In the genomic region with DNA sequence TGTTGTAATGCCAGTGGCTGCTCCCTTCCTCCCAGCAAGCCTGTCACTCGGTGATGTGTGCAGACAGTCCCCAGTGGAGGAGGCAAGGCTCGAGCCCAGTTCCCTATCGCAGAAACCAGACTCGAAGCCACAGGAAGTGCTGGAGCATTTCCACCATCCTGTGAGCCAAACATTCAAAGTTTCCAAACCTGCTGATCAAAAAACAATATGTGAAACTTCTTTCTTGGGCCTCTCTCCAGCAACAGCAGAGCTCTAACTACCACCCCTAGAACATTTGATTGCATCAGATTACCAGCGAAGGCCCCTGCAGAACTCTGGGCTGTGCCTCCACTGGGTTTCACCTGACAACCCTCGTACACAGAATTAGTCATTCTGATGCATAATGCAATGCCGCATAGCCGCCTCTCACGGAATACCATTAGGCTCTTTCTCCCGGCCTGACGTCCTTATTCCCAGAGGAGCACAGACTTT, we compare ENCODE assay signal across 9 cellular contexts.
DNase-seq lines count a peak whose midpoint lies in the region; ATAC-seq and TF ChIP-seq lines count a peak whose summit lies in the region.
"Had no signal": no experiment of that assay in that cellular context is flagged by ENCODE, and none has a peak within 500 bp of the region (broad histone marks: within the 10 kb centered on the region; RNA-seq: fewer than 3 reads in every experiment).

No MANE protein-coding gene starts in this region.

- peaks cover 45% of the 10 kb centered on the region for H3K4me1 ChIP-seq in CD8-positive, alpha-beta memory T cell (ENCODE audit: insufficient read depth, low read length)
- no peaks in the 10 kb centered on the region for H3K4me1 ChIP-seq in esophagus (ENCODE audit: control insufficient read depth in 2 of 2, insufficient read depth in 2 of 2, low read length in 1 of 2)

- DNase-seq in CD8-positive, alpha-beta memory T cell, result no peak
- DNase-seq in activated CD4-positive, alpha-beta T cell treated with anti-CD3 and anti-CD28 coated beads, Interleukin-2, amount 50 U/mL, for 4 hours, result peak; percentile 56 to 63
- DNase-seq in nephron progenitor cell (no peak), ureter (ENCODE audit: low spot score) (peak; percentile 65), NCI-H2171 (lab: John Stamatoyannopoulos, UW) (no peak), NCI-H1694 (lab: John Stamatoyannopoulos, UW) (no peak)

- POLR2A ChIA-PET in CD8-positive, alpha-beta memory T cell (lab: Charles Lee), result interaction anchor here (1.6 to 3.0 kb wide), 2 partner anchors 10 to 93 kb away, joined by 5 to 21 read pairs; a partner anchor contains a TSS

- peaks cover 48 to 83% (median 83%) of the 10 kb centered on the region in 3 donors for H3K4me1 Mint-ChIP-seq in CD8-positive, alpha-beta memory T cell
- H3K4me1 Mint-ChIP-seq in nephron progenitor cell, result peaks cover 29% of the 10 kb centered on the region

- H3K9me3 ChIP-seq in CD8-positive, alpha-beta memory T cell (ENCODE audit: low read length), result no peaks in the 10 kb centered on the region
- no peaks in the 10 kb centered on the region for H3K9me3 ChIP-seq in esophagus (ENCODE audit: control insufficient read depth in 2 of 2, insufficient read depth in 1 of 2, low read depth in 1 of 2, low read length in 1 of 2)

- no peaks in the 10 kb centered on the region for H3K27me3 ChIP-seq in CD8-positive, alpha-beta memory T cell (ENCODE audit: insufficient read depth, low read length, poor library complexity, severe bottlenecking)
- H3K27me3 ChIP-seq in esophagus (ENCODE audit: control insufficient read depth in 1 of 2, insufficient read depth in 2 of 2, low read length in 2 of 2), result no peaks in the 10 kb centered on the region

- peaks cover 0 to 4% (median 0%) of the 10 kb centered on the region in 3 donors for H3K36me3 Mint-ChIP-seq in CD8-positive, alpha-beta memory T cell
- no peaks in the 10 kb centered on the region for H3K36me3 Mint-ChIP-seq in nephron progenitor cell (ENCODE audit: low read depth)

- H3K4me3 Mint-ChIP-seq in CD8-positive, alpha-beta memory T cell, result peak overlapping the region; percentile 26 to 96 (median 68)
- no peak overlapping the region for H3K4me3 Mint-ChIP-seq in nephron progenitor cell

- WGBS in esophagus, 2 donors, result 33 to 41% methylated on average over 11 of the region's 11 CpGs

- peak; percentile 42 for ATAC-seq in HG03432 (IDR thresholded peaks at IDR 0.05; ENCODE audit: unreplicated experiment)

- CTCF ChIA-PET in CD8-positive, alpha-beta memory T cell (lab: Charles Lee), result interaction anchor here (2.0 to 3.4 kb wide), 5 partner anchors 10 to 126 kb away, joined by 5 to 25 read pairs (median 15); a partner anchor contains a TSS

- peak overlapping the region; percentile 14 to 94 (median 78) for H3K27ac Mint-ChIP-seq in CD8-positive, alpha-beta memory T cell
- peak overlapping the region; percentile 88 for H3K27ac Mint-ChIP-seq in nephron progenitor cell

- H3K4me3 ChIP-seq in CD8-positive, alpha-beta memory T cell (ENCODE audit: low read length), result no peak overlapping the region
- H3K4me3 ChIP-seq in esophagus (ENCODE audit: low read depth in 1 of 2, low read length in 2 of 2), result no peak overlapping the region

- H3K9me3 Mint-ChIP-seq in CD8-positive, alpha-beta memory T cell, result no peaks in the 10 kb centered on the region
- peaks cover 4% of the 10 kb centered on the region for H3K9me3 Mint-ChIP-seq in nephron progenitor cell

- H3K27ac ChIP-seq in CD8-positive, alpha-beta memory T cell (ENCODE audit: low read depth, low read length), result no peak overlapping the region
- H3K27ac ChIP-seq in esophagus (ENCODE audit: low read depth in 2 of 2, low read length in 1 of 2), result peak overlapping the region; percentile 8 to 29
- H3K27ac ChIP-seq: VCaP had no signal

- no peaks in the 10 kb centered on the region for H3K36me3 ChIP-seq in CD8-positive, alpha-beta memory T cell (ENCODE audit: insufficient read depth, low read length)
- no peaks in the 10 kb centered on the region for H3K36me3 ChIP-seq in esophagus (ENCODE audit: control insufficient read depth in 2 of 2, insufficient read depth in 2 of 2, low read length in 1 of 2)

- H3K27me3 Mint-ChIP-seq in CD8-positive, alpha-beta memory T cell, result no peaks in the 10 kb centered on the region
- no peaks in the 10 kb centered on the region for H3K27me3 Mint-ChIP-seq in nephron progenitor cell (ENCODE audit: low read depth, poor library complexity)

- TF ChIP-seq CTCF in nephron progenitor cell (IDR thresholded peaks at IDR 0.05), result no peak

Comparison
In these comparisons a context has a peak if more than half of its experiments do, and no peak if none do; other contexts are left out.
1. DNase-seq: peak in activated CD4-positive, alpha-beta T cell treated with anti-CD3 and anti-CD28 coated beads, Interleukin-2, amount 50 U/mL, for 4 hours (2 of 2) and ureter (single experiment); none in CD8-positive, alpha-beta memory T cell (0 of 5), nephron progenitor cell (single experiment), NCI-H2171 (single experiment) and NCI-H1694 (single experiment).